20 cellular contexts compared by ENCODE assay signal in the genomic region with DNA sequence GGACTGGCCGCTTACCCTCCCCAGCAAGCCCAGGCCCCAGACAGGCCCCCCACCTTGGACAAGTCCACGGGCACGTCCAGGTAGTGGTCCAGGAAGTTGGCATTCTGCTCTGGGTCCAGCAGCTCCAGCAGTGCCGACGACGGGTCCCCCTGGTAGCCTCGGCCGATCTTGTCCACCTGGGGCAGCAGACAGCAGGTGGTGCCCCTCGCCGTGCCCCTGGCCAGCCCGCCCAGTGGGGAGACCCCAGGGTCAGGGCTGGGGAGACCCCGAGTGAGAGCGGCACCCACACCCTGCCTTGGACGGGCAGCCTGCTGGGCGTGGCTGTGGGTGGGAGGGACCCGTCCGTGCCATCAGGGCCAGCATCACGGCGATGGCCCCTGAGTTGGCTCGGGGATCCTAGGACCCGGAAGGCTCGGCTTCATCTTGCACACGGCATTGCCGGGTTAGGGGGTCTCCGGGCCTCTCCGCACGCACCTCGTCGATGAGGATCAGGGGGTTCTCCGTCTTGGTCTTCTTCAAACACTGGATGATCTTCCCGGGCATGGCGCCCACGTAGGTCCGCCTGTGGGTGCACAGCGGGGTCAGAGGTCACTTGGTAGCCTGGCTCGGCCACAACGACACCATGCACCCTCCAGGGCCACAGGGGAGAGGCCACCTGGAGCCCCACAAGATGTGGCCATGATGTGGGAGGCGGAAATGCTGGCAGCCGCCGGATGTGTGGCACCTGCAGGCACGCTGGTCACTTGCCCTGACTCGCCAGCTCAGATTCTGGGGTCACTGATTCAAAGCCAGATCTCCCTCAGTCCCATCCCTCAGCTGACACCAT. TPM values are rescaled to one million over a fixed set of nuclear protein-coding genes. Genes with fewer than 3 reads are reported as not detected.
A peak's percentile ranks its signal among the peaks of the same experiment; 100 is the strongest.
DNase-seq lines count a peak whose midpoint lies in the region; ATAC-seq and TF ChIP-seq lines count a peak whose summit lies in the region.
"Had no signal": no experiment of that assay in that cellular context is flagged by ENCODE, and none has a peak within 500 bp of the region (broad histone marks: within the 10 kb centered on the region; RNA-seq: fewer than 3 reads in every experiment).

No MANE protein-coding gene starts in this region.

- H3K27ac ChIP-seq in HCT116 (ENCODE audit: low read depth, low read length) (peak overlapping the region; percentile 31; the same call in 1 of the 2 replicates), neural progenitor cell (peak overlapping the region; percentile 37)
- H3K27ac ChIP-seq: ascending aorta, GM23248, neutrophil, upper lobe of left lung had no signal

- H3F3A ChIP-seq in neural progenitor cell (ENCODE audit: low read depth): peaks cover 22% of the 10 kb centered on the region

- peaks cover 11% of the 10 kb centered on the region for H3K4me1 Mint-ChIP-seq in activated naive CD8-positive, alpha-beta T cell treated with anti-CD3 and anti-CD28 coated beads for 36 hours
- H3K4me1 Mint-ChIP-seq in neural progenitor cell: peaks cover 5% of the 10 kb centered on the region
- peaks cover 4 to 15% (median 9%) of the 10 kb centered on the region in 4 donors for H3K4me1 Mint-ChIP-seq in naive thymus-derived CD8-positive, alpha-beta T cell

- H3K9ac ChIP-seq in HCT116 (ENCODE audit: low read length): no peak overlapping the region
- H3K9ac ChIP-seq in neural progenitor cell: no peak overlapping the region
- H3K9ac ChIP-seq: GM23248 had no signal

- H3K27me3 ChIP-seq in HCT116 (ENCODE audit: insufficient read depth, low read length) (no peaks in the 10 kb centered on the region), neural progenitor cell (no peaks in the 10 kb centered on the region)
- H3K27me3 ChIP-seq: ascending aorta, neutrophil, upper lobe of left lung had no signal

- RAD21 ChIA-PET in HCT116 (lab: Charles Lee; ENCODE audit: low non-redundant PET in 1 of 2, low total read pairs in 2 of 2, uncharacterized antibody in 2 of 2, unreplicated experiment in 2 of 2): no interaction called here

- DNase-seq in activated CD8-positive, alpha-beta memory T cell treated with anti-CD3 and anti-CD28 coated beads, Interleukin-2, amount 50 U/mL, for 48 hours: peak; percentile 58
- DNase-seq in activated CD8-positive, alpha-beta memory T cell treated with anti-CD3 and anti-CD28 coated beads, Interleukin-2, amount 50 U/mL, for 4 hours: no peak
- DNase-seq in HCT116 (ENCODE audit: low read depth, low spot score) (no peak), neural progenitor cell (ENCODE audit: low spot score) (no peak), dedifferentiated amniotic fluid mesenchymal stem cell (ENCODE audit: extremely low spot score) (no peak), GM13977 (ENCODE audit: low spot score) (no peak)
- no peak for DNase-seq in activated naive CD8-positive, alpha-beta T cell treated with anti-CD3 and anti-CD28 coated beads for 36 hours
- no peak for DNase-seq in naive thymus-derived CD8-positive, alpha-beta T cell
- DNase-seq: activated T-cell treated with anti-CD3 and anti-CD28 coated beads, Interleukin-2, amount 50 U/mL, for 1 hour; cortex of kidney; DMS79; GM23248; mesendoderm; Right ventricle myocardium superior; T-helper 9 cell had no signal

- no peak for TF ChIP-seq CTCF in HCT116 (IDR thresholded peaks at IDR 0.05 in 2 of 3, conservative IDR thresholded peaks at IDR 0.05 in 1 of 3; ENCODE audit: borderline replicate concordance in 1 of 3, insufficient read depth in 1 of 3, low read depth in 2 of 3, low read length in 2 of 3)
- no peak for TF ChIP-seq CTCF in neural progenitor cell (IDR thresholded peaks at IDR 0.05)
- no peak for TF ChIP-seq CTCF in GM13977 (IDR thresholded peaks at IDR 0.05; ENCODE audit: extremely low read depth, insufficient read depth, missing control alignments)

- peaks cover 57% of the 10 kb centered on the region for H3K36me3 Mint-ChIP-seq in activated naive CD8-positive, alpha-beta T cell treated with anti-CD3 and anti-CD28 coated beads for 36 hours
- H3K36me3 Mint-ChIP-seq in neural progenitor cell: peaks cover 11% of the 10 kb centered on the region
- peaks cover 0 to 47% (median 3%) of the 10 kb centered on the region in 3 donors for H3K36me3 Mint-ChIP-seq in naive thymus-derived CD8-positive, alpha-beta T cell

- peaks cover 7% of the 10 kb centered on the region for H3K27me3 Mint-ChIP-seq in activated naive CD8-positive, alpha-beta T cell treated with anti-CD3 and anti-CD28 coated beads for 36 hours
- H3K27me3 Mint-ChIP-seq in neural progenitor cell (ENCODE audit: insufficient read depth, low read depth): peaks cover 6% of the 10 kb centered on the region
- no peaks in the 10 kb centered on the region for H3K27me3 Mint-ChIP-seq in naive thymus-derived CD8-positive, alpha-beta T cell

- no TSS peak for BruUV-seq in HCT116 (replicated peaks; lab: Mats Ljungman, UMichigan)

- H3K4me1 ChIP-seq in HCT116 (ENCODE audit: control insufficient read depth in 1 of 2, insufficient read depth in 2 of 2, low read length in 2 of 2) (peaks cover 4 to 20% of the 10 kb centered on the region in 2 experiments; a peak in 2 of 4 replicates), neural progenitor cell (no peaks in the 10 kb centered on the region)

- H2AFZ ChIP-seq in HCT116 (ENCODE audit: low read depth, low read length, poor library complexity, severe bottlenecking) (no peak overlapping the region), neural progenitor cell (replicated peaks) (no peak overlapping the region)
- H2AFZ ChIP-seq: GM23248 had no signal

- POLR2A ChIA-PET in HCT116 (lab: Charles Lee): no interaction called here
- POLR2A ChIA-PET in naive thymus-derived CD8-positive, alpha-beta T cell (lab: Charles Lee): no interaction called here

- peaks cover 17% of the 10 kb centered on the region; the same call in 1 of the 2 replicates for H4K20me1 ChIP-seq in HCT116 (ENCODE audit: insufficient read depth)
- H4K20me1 ChIP-seq in neural progenitor cell (ENCODE audit: low read depth): peaks cover 60% of the 10 kb centered on the region

- no peak overlapping the region for H3K4me3 Mint-ChIP-seq in activated naive CD8-positive, alpha-beta T cell treated with anti-CD3 and anti-CD28 coated beads for 36 hours
- H3K4me3 Mint-ChIP-seq in neural progenitor cell: no peak overlapping the region
- no peak overlapping the region for H3K4me3 Mint-ChIP-seq in naive thymus-derived CD8-positive, alpha-beta T cell

- peak overlapping the region; percentile 81 for H3K27ac Mint-ChIP-seq in activated naive CD8-positive, alpha-beta T cell treated with anti-CD3 and anti-CD28 coated beads for 36 hours
- no peak overlapping the region for H3K27ac Mint-ChIP-seq in neural progenitor cell
- H3K27ac Mint-ChIP-seq in naive thymus-derived CD8-positive, alpha-beta T cell: peak overlapping the region in 2 of 10 donors; percentile 25 to 52

- H3K9me3 Mint-ChIP-seq in activated naive CD8-positive, alpha-beta T cell treated with anti-CD3 and anti-CD28 coated beads for 36 hours: no peaks in the 10 kb centered on the region
- H3K9me3 Mint-ChIP-seq in neural progenitor cell: peaks cover 3% of the 10 kb centered on the region
- no peaks in the 10 kb centered on the region for H3K9me3 Mint-ChIP-seq in naive thymus-derived CD8-positive, alpha-beta T cell

- no peak for ATAC-seq in HCT116
- ATAC-seq in naive thymus-derived CD8-positive, alpha-beta T cell: no peak

- CTCF ChIA-PET in HCT116 (lab: Charles Lee): no interaction called here

- H3K36me3 ChIP-seq in HCT116 (ENCODE audit: control insufficient read depth in 1 of 2, insufficient read depth in 2 of 2, low read length in 2 of 2) (peaks cover 20 to 63% of the 10 kb centered on the region in 2 experiments; a peak in 3 of 4 replicates), neural progenitor cell (no peaks in the 10 kb centered on the region)

- in situ Hi-C loops in GM13977 (cut with MboI; ENCODE audit: low pct_unique_long_range_greater_than_20kb, low sequenced_read_pairs, unreplicated experiment): no loop called here

- H3K79me2 ChIP-seq in HCT116 (ENCODE audit: insufficient read depth, low read length) (peaks cover 47% of the 10 kb centered on the region), neural progenitor cell (ENCODE audit: low read depth) (peaks cover 30% of the 10 kb centered on the region)

- H3K4me3 ChIP-seq in HCT116 (replicated peaks in 1 of 2; ENCODE audit: low read depth in 1 of 2, low read length in 2 of 2) (no peak overlapping the region), neural progenitor cell (no peak overlapping the region)
- H3K4me3 ChIP-seq: ascending aorta, GM23248, upper lobe of left lung had no signal

- intact Hi-C loops in HCT116 (cut with micrococcal nuclease): no loop called here

- H3K9me2 ChIP-seq in HCT116 (ENCODE audit: insufficient read depth): no peaks in the 10 kb centered on the region

- no peak for TF ChIP-seq POLR2A in HCT116 (IDR thresholded peaks at IDR 0.05; ENCODE audit: borderline replicate concordance, extremely low read depth, insufficient read depth, insufficient read length)

- no peak for TF ChIP-seq RAD21 in HCT116 (IDR thresholded peaks at IDR 0.05; ENCODE audit: low read depth)

- H3K9me3 ChIP-seq in HCT116 (ENCODE audit: control insufficient read depth in 1 of 2, insufficient read depth in 1 of 2, low read depth in 1 of 2, low read length in 2 of 2) (no peaks in the 10 kb centered on the region), neural progenitor cell (ENCODE audit: low read depth) (no peaks in the 10 kb centered on the region)
- H3K9me3 ChIP-seq: ascending aorta, neutrophil, upper lobe of left lung had no signal

- no peak overlapping the region for H3K4me2 ChIP-seq in HCT116 (ENCODE audit: low read length)
- H3K4me2 ChIP-seq in neural progenitor cell: no peak overlapping the region

RNA-seq across cellular contexts. Expression of a gene that starts 6.3 kb away (rescaled TPM):
- total RNA-seq in HCT116 (2021; ENCODE audit: unreplicated experiment) (1,504 TPM), neural progenitor cell (ENCODE audit: low replicate concordance) (778 and 991 TPM in 2 replicates)
- polyA plus RNA-seq in HCT116 (2012): 2,841 and 3,000 TPM in 2 replicates
- 1,000 to 10,000 TPM; 1,649 to 1,711 TPM for total RNA-seq in activated naive CD8-positive, alpha-beta T cell treated with anti-CD3 and anti-CD28 coated beads for 36 hours
- total RNA-seq in naive thymus-derived CD8-positive, alpha-beta T cell: 1,000 to 10,000 TPM; 1,442 to 1,445 TPM
- 1,000 to 10,000 TPM; 2,357 to 2,883 (median 2,631) TPM for polyA plus RNA-seq in naive thymus-derived CD8-positive, alpha-beta T cell

RNA-seq across cellular contexts. Expression of a gene that starts 15.6 kb away (rescaled TPM):
- 6.0 TPM for total RNA-seq in HCT116 (2021; ENCODE audit: unreplicated experiment)
- polyA plus RNA-seq in HCT116 (2012): 6.4 and 6.9 TPM in 2 replicates
- 1 to 10 TPM; 1.5 to 3.2 TPM for total RNA-seq in activated naive CD8-positive, alpha-beta T cell treated with anti-CD3 and anti-CD28 coated beads for 36 hours
- total RNA-seq in neural progenitor cell (ENCODE audit: low replicate concordance): 7.7 and 60.5 TPM in 2 replicates
- 1 to 10 TPM; 2.8 to 4.1 TPM for total RNA-seq in naive thymus-derived CD8-positive, alpha-beta T cell
- 1 to 10 TPM; 5.5 to 6.0 (median 5.7) TPM for polyA plus RNA-seq in naive thymus-derived CD8-positive, alpha-beta T cell

RNA-seq across cellular contexts. Expression of a gene that starts 16.1 kb away (rescaled TPM):
- total RNA-seq in HCT116 (2021; ENCODE audit: unreplicated experiment): 61.6 TPM
- polyA plus RNA-seq in HCT116 (2012): 55.0 and 73.1 TPM in 2 replicates
- total RNA-seq in activated naive CD8-positive, alpha-beta T cell treated with anti-CD3 and anti-CD28 coated beads for 36 hours: 10 to 100 TPM; 44.6 to 53.5 TPM
- 7.5 and 15.0 TPM in 2 replicates for total RNA-seq in neural progenitor cell (ENCODE audit: low replicate concordance)
- 10 to 100 TPM; 40.1 to 40.6 TPM for total RNA-seq in naive thymus-derived CD8-positive, alpha-beta T cell
- 100 to 1,000 TPM in 2 of 3 donors, 10 to 100 TPM in 1; 95.5 to 110 (median 102) TPM for polyA plus RNA-seq in naive thymus-derived CD8-positive, alpha-beta T cell

RNA-seq across cellular contexts. Expression of a gene that starts 23.5 kb away (rescaled TPM):
- total RNA-seq in HCT116 (2021; ENCODE audit: unreplicated experiment) (180 TPM), neural progenitor cell (ENCODE audit: low replicate concordance) (35.9 and 68.4 TPM in 2 replicates)
- 207 and 285 TPM in 2 replicates for polyA plus RNA-seq in HCT116 (2012)
- total RNA-seq in activated naive CD8-positive, alpha-beta T cell treated with anti-CD3 and anti-CD28 coated beads for 36 hours: 100 to 1,000 TPM; 277 to 287 TPM
- 10 to 100 TPM; 74.3 to 75.3 TPM for total RNA-seq in naive thymus-derived CD8-positive, alpha-beta T cell
- 10 to 100 TPM; 19.9 to 45.5 (median 21.6) TPM for polyA plus RNA-seq in naive thymus-derived CD8-positive, alpha-beta T cell

RNA-seq across cellular contexts. Expression of a gene that starts 24.0 kb away (rescaled TPM):
- total RNA-seq in HCT116 (2021; ENCODE audit: unreplicated experiment) (not detected), neural progenitor cell (ENCODE audit: low replicate concordance) (not detected in 2 replicates)
- not detected in 2 replicates for polyA plus RNA-seq in HCT116 (2012)
- not detected for total RNA-seq in activated naive CD8-positive, alpha-beta T cell treated with anti-CD3 and anti-CD28 coated beads for 36 hours
- total RNA-seq in naive thymus-derived CD8-positive, alpha-beta T cell: not detected
- not detected for polyA plus RNA-seq in naive thymus-derived CD8-positive, alpha-beta T cell
- total RNA-seq: A673, ascending aorta, Right ventricle myocardium superior had no signal
- polyA plus RNA-seq: esophagus, GM23248 had no signal
